Comparison of ENCODE assay signal across 8 cellular contexts in the genomic region with DNA sequence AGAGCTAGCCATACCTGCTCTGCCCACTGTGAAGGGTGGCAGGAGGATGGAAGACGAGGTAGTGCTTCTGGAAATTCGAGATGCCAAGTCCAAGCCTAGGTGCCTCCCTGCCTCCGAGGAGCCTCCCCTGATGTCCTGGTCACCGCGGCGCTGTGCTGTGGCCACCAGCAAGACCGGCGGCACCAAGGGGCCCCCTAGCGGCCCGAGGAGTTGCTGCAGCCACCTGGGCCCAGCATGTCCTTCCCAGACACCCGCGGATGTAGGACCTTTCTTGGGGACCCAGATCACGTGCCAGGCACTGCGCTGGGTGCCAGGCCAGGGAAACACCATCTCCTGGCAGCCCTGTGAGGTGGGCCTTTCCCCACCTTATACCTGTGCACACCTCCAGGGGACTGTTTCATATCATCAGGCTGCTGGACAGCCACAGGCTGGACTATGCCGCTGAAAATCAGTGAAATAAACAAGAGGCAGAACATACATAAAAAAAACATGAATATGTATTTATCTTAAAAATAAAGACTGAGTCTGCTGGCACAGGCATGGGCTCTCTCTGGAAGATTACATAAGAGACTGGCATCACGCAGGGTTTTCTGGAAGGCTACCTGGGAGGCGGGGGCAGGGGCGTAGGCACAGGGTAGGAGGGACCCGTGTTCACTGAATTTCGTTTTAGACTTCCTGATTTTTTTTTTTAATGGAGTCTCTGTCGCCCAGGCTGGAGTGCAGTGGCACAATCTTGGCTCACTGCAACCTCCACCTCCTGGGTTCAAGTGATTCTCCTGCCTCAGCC. TPM values are rescaled to one million over a fixed set of nuclear protein-coding genes. Genes with fewer than 3 reads are reported as not detected.
DNase-seq lines count a peak whose midpoint lies in the region; ATAC-seq, FAIRE-seq and TF ChIP-seq lines count a peak whose summit lies in the region.

No MANE protein-coding gene starts in this region.

- no peaks in the 10 kb centered on the region for H3K36me3 ChIP-seq in K562 (ENCODE audit: control insufficient read depth, insufficient read depth, low read length)

- peak; percentile 98 for ATAC-seq in K562

- H3K9me1 ChIP-seq in K562 (ENCODE audit: control insufficient read depth, insufficient read depth, low read length) = no peaks in the 10 kb centered on the region

- no peak overlapping the region for H3K4me3 ChIP-seq in K562

- TF ChIP-seq RAD21 in K562 (CRISPR knock-in tag; conservative IDR thresholded peaks at IDR 0.05 in 1 of 2, IDR thresholded peaks at IDR 0.05 in 1 of 2) = peak; percentile 87 to 94

- intact Hi-C loops in K562 (cut with micrococcal nuclease) = loop anchor here (1.0 to 10.0 kb wide), 3 partner anchors 66 to 244 kb away; no protein-coding TSS in a partner anchor

- no peak overlapping the region for H3K27ac ChIP-seq in K562 (ENCODE audit: extremely low read depth, low read depth, low read length)

- no TSS peak for BruUV-seq in K562 (replicated peaks; lab: Mats Ljungman, UMichigan)

- peak; percentile 62 for FAIRE-seq in K562 (lab: Jason Lieb, UNC)

- H3K9ac ChIP-seq in K562 (ENCODE audit: insufficient read depth in 1 of 2, low read depth in 2 of 2, low read length in 2 of 2) = no peak overlapping the region

- no peak for TF ChIP-seq EP300 in K562 (IDR thresholded peaks at IDR 0.05; ENCODE audit: low read length)

- peak; percentile 93 to 97 (median 94) for TF ChIP-seq CTCF in K562 (IDR thresholded peaks at IDR 0.05 in 2 of 3, conservative IDR thresholded peaks at IDR 0.05 in 1 of 3; ENCODE audit: insufficient read depth in 2 of 3, low read depth in 1 of 3, low read length in 3 of 3)

- peaks cover 0 to 23% of the 10 kb centered on the region in 2 experiments; a peak in 2 of 5 replicates for H3K27me3 ChIP-seq in K562 (ENCODE audit: control insufficient read depth in 2 of 2, insufficient read depth in 2 of 2, low read length in 2 of 2)

- H4K20me1 ChIP-seq in K562 (replicated peaks; ENCODE audit: control insufficient read depth, insufficient read depth, low read length) = peaks cover 7% of the 10 kb centered on the region; the same call in 1 of the 2 replicates

- no peak overlapping the region; the same call in 1 of the 2 replicates for H3K4me2 ChIP-seq in K562 (ENCODE audit: insufficient read depth, low read length)

- peak; percentile 78 for DNase-seq in DMS79 treated with DMSO at 0.1 percent for 48 hours (lab: John Stamatoyannopoulos, UW)
- peak; percentile 91 for DNase-seq in HEK293T (ENCODE audit: extremely low spot score)
- peak; percentile 14 for DNase-seq in NCI-H2081 treated with DMSO at 0.1 percent for 48 hours (lab: John Stamatoyannopoulos, UW)
- DNase-seq in UCSD-AML1 (lab: John Stamatoyannopoulos, UW; ENCODE audit: unreplicated experiment) = peak; percentile 73
- peak; percentile 75 to 81 (median 79) for DNase-seq in K562 (ENCODE audit: extremely low read depth in 1 of 4, low spot score in 3 of 4)
- peak; percentile 36 for DNase-seq in iPS DF 4.7 (ENCODE audit: extremely low read depth, low spot score)
- peak; percentile 56 for DNase-seq in stimulated activated CD4-positive, alpha-beta T cell treated with anti-CD3 and anti-CD28 coated beads, Interleukin-12 subunit alpha, Interleukin-12 subunit beta, amount 100 ng/mL, for 4 hours
- DNase-seq in GF-D8 (lab: John Stamatoyannopoulos, UW) = no peak

- no peak overlapping the region for H2AFZ ChIP-seq in K562 (ENCODE audit: low read depth, low read length)

- in situ Hi-C loops in K562 (cut with MboI) = no loop called here

- H3K4me1 ChIP-seq in K562 (replicated peaks in 1 of 2; ENCODE audit: control insufficient read depth in 2 of 2, insufficient read depth in 2 of 2, low read length in 2 of 2) = peaks cover 0 to 12% of the 10 kb centered on the region in 2 experiments; a peak in 2 of 5 replicates

- CTCF ChIA-PET in HEK293T (lab: Yijun Ruan, JAX) = interaction anchor here (0.6 to 1.3 kb wide), 12 partner anchors 10 to 213 kb away, joined by 3 to 12 read pairs (median 3); no protein-coding TSS in a partner anchor
- CTCF ChIA-PET in K562 (lab: Yijun Ruan, JAX; ENCODE audit: low intra/inter-chr PET ratio) = interaction anchor here (1.3 to 1.9 kb wide), 2 partner anchors 65 to 111 kb away, joined by 3 to 22 read pairs; no protein-coding TSS in a partner anchor

- 18% methylated on average over 15 of the region's 21 CpGs for WGBS in K562 (ENCODE audit: insufficient coverage, low coverage, missing lambda C conversion rate)

- no peaks in the 10 kb centered on the region for H3K79me2 ChIP-seq in K562 (ENCODE audit: control insufficient read depth, insufficient read depth, low read length)

- H3K9me3 ChIP-seq in K562 (replicated peaks; ENCODE audit: control insufficient read depth, insufficient read depth, low read depth, low read length) = no peaks in the 10 kb centered on the region

- TF ChIP-seq POLR2A in K562 (conservative IDR thresholded peaks at IDR 0.05) = no peak

- POLR2A ChIA-PET in HEK293T (lab: Yijun Ruan, JAX) (no interaction called here), K562 (lab: Yijun Ruan, JAX) (interaction anchor here (0.6 to 1.1 kb wide), 2 partner anchors 10 to 105 kb away, joined by 3 to 5 read pairs; no protein-coding TSS in a partner anchor)

TF ChIP-seq in HEK293T, 16 proteins besides CTCF, POLR2A, EP300 and RAD21 (continues in another document):
- TF ChIP-seq LEF1 (IDR thresholded peaks at IDR 0.05; ENCODE audit: borderline replicate concordance) = no peak
- TF ChIP-seq NFRKB (IDR thresholded peaks at IDR 0.05) = no peak
- TF ChIP-seq ARNT (IDR thresholded peaks at IDR 0.05) = no peak
- no peak for TF ChIP-seq HDGF (IDR thresholded peaks at IDR 0.05; ENCODE audit: borderline replicate concordance)
- no peak for TF ChIP-seq ZNF384 (IDR thresholded peaks at IDR 0.05)

TF ChIP-seq in K562, 482 proteins besides CTCF, POLR2A, EP300 and RAD21 (continues in another document):
- TF ChIP-seq NELFE (IDR thresholded peaks at IDR 0.05; ENCODE audit: insufficient read depth, insufficient read length) (no peak), GABPB1 (CRISPR knock-in tag; IDR thresholded peaks at IDR 0.05) (0 out of 2 replicates have a peak, but pooled peaks have one; percentile 19), SUPT5H (IDR thresholded peaks at IDR 0.05) (no peak)

RNA-seq across cellular contexts. Expression of a gene that starts 15.9 kb away (rescaled TPM):
- total RNA-seq in K562 (2011; cell fraction: chromatin; rRNA removed; ENCODE audit: low replicate concordance) = 0.12 TPM in 1 of 2 replicates, not detected in the other
- total RNA-seq in K562 (2011; cell fraction: nucleolus; rRNA removed) = not detected in 2 replicates
- total RNA-seq in K562 (2011; cell fraction: nucleoplasm; rRNA removed) = not detected in 2 replicates
- not detected in 2 replicates for total RNA-seq in K562 (2014; rRNA removed)
- total RNA-seq in K562 (2014; rRNA removed; fragmentation: Illumina TruSeq; extraction: Trizol) = not detected in 2 replicates
- not detected in 2 replicates for total RNA-seq in K562 (2015; rRNA removed; fragmentation: Illumina TruSeq; extraction: Trizol)
- total RNA-seq in K562 (2021) = not detected in 2 replicates
- polyA plus RNA-seq in K562 (2011; rRNA removed) = not detected in 2 replicates
- polyA plus RNA-seq in K562 (2011; cell fraction: cytosol; rRNA removed) = 0.03 TPM in 1 of 2 replicates, not detected in the other
- polyA plus RNA-seq in K562 (2011; cell fraction: nucleus; rRNA removed) = 0.01 TPM in 1 of 2 replicates, not detected in the other
- polyA plus RNA-seq in K562 (2012) = not detected in 2 replicates
- not detected in 2 replicates for polyA plus RNA-seq in K562 (2014; fragmentation: Illumina TruSeq; extraction: Trizol)
- not detected for polyA plus RNA-seq in K562 (2014; fragmentation: Nextera tagmentation; extraction: Ambion mirVana)
- not detected in 2 replicates for polyA plus RNA-seq in K562 (2014; rRNA removed)
- polyA minus RNA-seq in K562 (2011; rRNA and poly(A)+ RNA removed) = not detected in 2 replicates
- polyA minus RNA-seq in K562 (2011; cell fraction: cytosol; rRNA and poly(A)+ RNA removed) = not detected in 2 replicates
- not detected in 2 replicates for polyA minus RNA-seq in K562 (2011; cell fraction: nucleus; rRNA and poly(A)+ RNA removed)

RNA-seq across cellular contexts. Expression of a gene that starts 25.0 kb away (rescaled TPM):
- total RNA-seq in K562 (2011; cell fraction: chromatin; rRNA removed; ENCODE audit: low replicate concordance) = 5.9 and 10.4 TPM in 2 replicates
- 5.2 and 5.5 TPM in 2 replicates for total RNA-seq in K562 (2011; cell fraction: nucleolus; rRNA removed)
- 5.1 and 5.3 TPM in 2 replicates for total RNA-seq in K562 (2011; cell fraction: nucleoplasm; rRNA removed)
- total RNA-seq in K562 (2014; rRNA removed) (6.3 and 13.5 TPM in 2 replicates), K562 (2014; rRNA removed; fragmentation: Illumina TruSeq; extraction: Trizol) (3.7 and 5.2 TPM in 2 replicates), K562 (2015; rRNA removed; fragmentation: Illumina TruSeq; extraction: Trizol) (7.0 and 7.2 TPM in 2 replicates), K562 (2021) (22.0 and 22.7 TPM in 2 replicates)
- polyA plus RNA-seq in K562 (2011; rRNA removed) (4.2 and 5.4 TPM in 2 replicates), K562 (2014; fragmentation: Illumina TruSeq; extraction: Trizol) (6.8 and 12.3 TPM in 2 replicates), K562 (2014; fragmentation: Nextera tagmentation; extraction: Ambion mirVana) (under 1 TPM; 0.18 to 0.27 TPM), K562 (2014; rRNA removed) (7.2 and 9.7 TPM in 2 replicates)
- polyA plus RNA-seq in K562 (2011; cell fraction: cytosol; rRNA removed) = 4.8 and 12.5 TPM in 2 replicates
- polyA plus RNA-seq in K562 (2011; cell fraction: nucleus; rRNA removed) = 5.2 and 10.5 TPM in 2 replicates
- polyA plus RNA-seq in K562 (2012) = 7.1 and 9.7 TPM in 2 replicates
- 4.5 and 5.3 TPM in 2 replicates for polyA minus RNA-seq in K562 (2011; rRNA and poly(A)+ RNA removed)
- polyA minus RNA-seq in K562 (2011; cell fraction: cytosol; rRNA and poly(A)+ RNA removed) = 13.7 TPM in 2 replicates
- polyA minus RNA-seq in K562 (2011; cell fraction: nucleus; rRNA and poly(A)+ RNA removed) = 1.8 and 3.0 TPM in 2 replicates

RNA-seq across cellular contexts. Expression of a gene that starts 55.1 kb away (rescaled TPM):
- not detected in 2 replicates for total RNA-seq in K562 (2011; cell fraction: chromatin; rRNA removed; ENCODE audit: low replicate concordance)
- total RNA-seq in K562 (2011; cell fraction: nucleolus; rRNA removed) = not detected in 2 replicates
- total RNA-seq in K562 (2011; cell fraction: nucleoplasm; rRNA removed) = not detected in 2 replicates
- total RNA-seq in K562 (2014; rRNA removed) (not detected in 2 replicates), K562 (2014; rRNA removed; fragmentation: Illumina TruSeq; extraction: Trizol) (not detected in 2 replicates), K562 (2015; rRNA removed; fragmentation: Illumina TruSeq; extraction: Trizol) (not detected in 2 replicates), K562 (2021) (not detected in 2 replicates)
- polyA plus RNA-seq in K562 (2011; rRNA removed) (not detected in 2 replicates), K562 (2014; fragmentation: Illumina TruSeq; extraction: Trizol) (not detected in 2 replicates), K562 (2014; fragmentation: Nextera tagmentation; extraction: Ambion mirVana) (not detected), K562 (2014; rRNA removed) (0.05 TPM in 1 of 2 replicates, not detected in the other)
- polyA plus RNA-seq in K562 (2011; cell fraction: cytosol; rRNA removed) = not detected in 2 replicates
- polyA plus RNA-seq in K562 (2011; cell fraction: nucleus; rRNA removed) = 0.04 and 0.06 TPM in 2 replicates
- not detected in 2 replicates for polyA plus RNA-seq in K562 (2012)
- not detected in 2 replicates for polyA minus RNA-seq in K562 (2011; rRNA and poly(A)+ RNA removed)
- not detected in 2 replicates for polyA minus RNA-seq in K562 (2011; cell fraction: cytosol; rRNA and poly(A)+ RNA removed)
- not detected in 2 replicates for polyA minus RNA-seq in K562 (2011; cell fraction: nucleus; rRNA and poly(A)+ RNA removed)
